In the genomic region with DNA sequence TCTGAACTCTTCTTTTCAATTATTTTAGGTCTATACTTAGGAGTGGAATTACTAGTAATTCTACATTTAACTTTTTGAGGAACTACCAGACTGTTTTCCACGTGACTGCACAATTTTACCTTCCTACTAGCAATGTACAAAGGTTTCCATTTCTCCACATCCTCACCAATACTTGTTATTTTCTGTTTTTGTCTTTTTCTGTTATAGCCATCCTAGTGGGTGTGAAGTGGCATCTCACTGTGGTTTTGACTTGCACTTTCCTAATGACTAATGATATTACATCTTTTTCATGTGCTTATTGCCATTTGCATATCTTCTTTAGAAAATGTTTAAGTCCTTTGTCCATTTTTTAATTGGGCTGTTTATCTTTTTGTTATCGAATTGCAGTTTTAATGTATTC, we compare ENCODE assay signal across 30 cellular contexts.
"Had no signal": no experiment of that assay in that cellular context is flagged by ENCODE, and none has a peak within 500 bp of the region (broad histone marks: within the 10 kb centered on the region; RNA-seq: fewer than 3 reads in every experiment).

No MANE protein-coding gene starts in this region.

- ATAC-seq: gastroesophageal sphincter, left colon, sciatic nerve, upper lobe of right lung had no signal

- DNase-seq: activated CD4-positive, alpha-beta T cell treated with anti-CD3 and anti-CD28 coated beads for 4 hours; activated CD4-positive, alpha-beta T cell treated with anti-CD3 and anti-CD28 coated beads, Interleukin-2, amount 50 U/mL, for 48 hours; activated CD4-positive, CD25-positive, alpha-beta regulatory T cell; activated CD8-positive, alpha-beta memory T cell treated with anti-CD3 and anti-CD28 coated beads, Interleukin-2, amount 50 U/mL, for 48 hours; activated gamma-delta T cell; activated naive CD4-positive, alpha-beta T cell treated with anti-CD3 and anti-CD28 coated beads, Interleukin-2, amount 10 ng/mL, durations not matched to agents 7 days and 5 days; activated naive CD8-positive, alpha-beta T cell treated with anti-CD3 and anti-CD28 coated beads, Interleukin-2, amount 10 ng/mL, durations not matched to agents 7 days and 5 days; activated T-cell treated with anti-CD3 and anti-CD28 coated beads, Interleukin-2, amount 50 U/mL, for 24 hours; brain microvascular endothelial cell; dorsolateral prefrontal cortex; effector memory CD4-positive, alpha-beta T cell; head of caudate nucleus; hippocampal formation; kidney; left colon; naive B cell; ovary; stimulated activated CD4-positive, alpha-beta T cell treated with anti-CD3 and anti-CD28 coated beads, Interleukin-12 subunit alpha, Interleukin-12 subunit beta, amount 100 ng/mL, for 4 hours; stimulated activated CD4-positive, alpha-beta T cell treated with anti-CD3 and anti-CD28 coated beads, Interleukin-4, amount 100 ng/mL, for 1 hour; tibial artery; upper lobe of right lung had no signal

- H3K4me3 Mint-ChIP-seq: activated naive CD4-positive, alpha-beta T cell treated with anti-CD3 and anti-CD28 coated beads, Interleukin-2, amount 10 ng/mL, durations not matched to agents 7 days and 5 days; activated naive CD8-positive, alpha-beta T cell treated with anti-CD3 and anti-CD28 coated beads, Interleukin-2, amount 10 ng/mL, durations not matched to agents 7 days and 5 days; activated T-cell treated with anti-CD3 and anti-CD28 coated beads, Interleukin-2, amount 50 U/mL, for 24 hours; immature natural killer cell; mesothelial cell of epicardium; naive B cell had no signal

- H3K9me3 Mint-ChIP-seq: activated T-cell treated with anti-CD3 and anti-CD28 coated beads, Interleukin-2, amount 50 U/mL, for 24 hours had no signal

- H3K4me1 Mint-ChIP-seq: activated naive CD4-positive, alpha-beta T cell treated with anti-CD3 and anti-CD28 coated beads, Interleukin-2, amount 10 ng/mL, durations not matched to agents 7 days and 5 days; naive B cell had no signal

- H3K27me3 ChIP-seq: ascending aorta, brain microvascular endothelial cell, gastroesophageal sphincter, ovary, tibial artery, upper lobe of right lung had no signal

- H3K9me3 ChIP-seq: ascending aorta, gastroesophageal sphincter, ovary, suprapubic skin, tibial artery, upper lobe of right lung had no signal

- H3K4me1 ChIP-seq: ascending aorta, gastroesophageal sphincter, suprapubic skin, tibial artery, upper lobe of right lung had no signal

- H3K27me3 Mint-ChIP-seq: activated naive CD8-positive, alpha-beta T cell treated with anti-CD3 and anti-CD28 coated beads, Interleukin-2, amount 10 ng/mL, durations not matched to agents 7 days and 5 days; naive B cell; progenitor cell of endocrine pancreas had no signal

- H3K36me3 Mint-ChIP-seq: activated naive CD4-positive, alpha-beta T cell treated with anti-CD3 and anti-CD28 coated beads, Interleukin-2, amount 10 ng/mL, durations not matched to agents 7 days and 5 days; activated naive CD8-positive, alpha-beta T cell treated with anti-CD3 and anti-CD28 coated beads, Interleukin-2, amount 10 ng/mL, durations not matched to agents 7 days and 5 days; immature natural killer cell; mesothelial cell of epicardium; naive B cell had no signal

- H3K27ac Mint-ChIP-seq: activated naive CD4-positive, alpha-beta T cell treated with anti-CD3 and anti-CD28 coated beads, Interleukin-2, amount 10 ng/mL, durations not matched to agents 7 days and 5 days; activated naive CD8-positive, alpha-beta T cell treated with anti-CD3 and anti-CD28 coated beads, Interleukin-2, amount 10 ng/mL, durations not matched to agents 7 days and 5 days; activated T-cell treated with anti-CD3 and anti-CD28 coated beads, Interleukin-2, amount 50 U/mL, for 24 hours; immature natural killer cell; mesothelial cell of epicardium; naive B cell; progenitor cell of endocrine pancreas had no signal

- H3K4me3 ChIP-seq: ascending aorta, coronary artery, dorsolateral prefrontal cortex, gastroesophageal sphincter, ovary, skin epidermis, suprapubic skin, tibial artery, upper lobe of right lung had no signal

- H3K27ac ChIP-seq: ascending aorta, brain microvascular endothelial cell, coronary artery, dorsolateral prefrontal cortex, gastroesophageal sphincter, ovary, skin epidermis, suprapubic skin, tibial artery, upper lobe of right lung had no signal

- H3K36me3 ChIP-seq: ascending aorta, brain microvascular endothelial cell, gastroesophageal sphincter, ovary, suprapubic skin, tibial artery, upper lobe of right lung had no signal
